ENCODE assay signal across 18 cellular contexts in the genomic region with DNA sequence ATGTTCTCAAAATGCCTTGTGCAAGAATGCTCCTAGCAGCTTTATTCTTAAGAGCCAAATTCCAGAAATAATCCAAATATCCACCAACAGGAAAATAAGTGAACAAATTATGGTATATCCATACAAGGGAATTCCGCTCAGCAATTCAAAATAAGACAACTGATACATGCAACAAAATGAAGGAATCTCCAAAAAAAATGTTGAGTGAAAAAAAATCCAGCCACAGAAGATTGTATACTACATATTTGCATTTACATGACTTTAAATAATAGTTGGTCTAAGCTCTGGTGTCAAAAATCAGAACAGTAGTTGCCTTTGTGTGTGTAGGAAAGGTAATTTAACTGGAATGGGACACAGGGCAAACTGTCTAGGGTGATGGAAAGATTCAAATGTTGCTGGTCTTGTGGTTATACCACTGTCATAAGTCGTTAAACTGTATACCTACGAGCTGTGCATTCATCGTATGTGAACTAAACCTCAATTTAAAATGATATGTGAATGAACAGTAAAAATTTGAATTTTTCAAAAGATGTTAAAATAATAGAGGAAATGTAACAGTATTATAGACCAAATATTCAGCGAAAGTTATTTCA. TPM values are rescaled to one million over a fixed set of nuclear protein-coding genes. Genes with fewer than 3 reads are reported as not detected.
DNase-seq lines count a peak whose midpoint lies in the region; ATAC-seq lines count a peak whose summit lies in the region.
"Had no signal": no experiment of that assay in that cellular context is flagged by ENCODE, and none has a peak within 500 bp of the region (broad histone marks: within the 10 kb centered on the region; RNA-seq: fewer than 3 reads in every experiment).

No MANE protein-coding gene starts in this region.

- H3K4me1 Mint-ChIP-seq in activated CD4-positive, alpha-beta T cell treated with anti-CD3 and anti-CD28 coated beads for 36 hours = peaks cover 52% of the 10 kb centered on the region
- peaks cover 56% of the 10 kb centered on the region for H3K4me1 Mint-ChIP-seq in activated T-helper 2 cell treated with anti-CD3 and anti-CD28 coated beads, Interferon-gamma antibody, Interleukin-2, Interleukin-4, amounts not matched to agents 10 μg/mL and 5 μg/mL and 100 μg/mL, durations not matched to agents 14 hours and 24 hours and 36 hours (ENCODE audit: low read depth)
- peaks cover 49 to 78% of the 10 kb centered on the region in 2 donors for H3K4me1 Mint-ChIP-seq in natural killer cell treated with Interleukin-12 subunit alpha and Interleukin-12 subunit beta and Interleukin-15 and Interleukin-18, amount 100 ng/mL, for 72 hours (ENCODE audit: low read depth in 2 of 2)

- H3K27ac ChIP-seq in Karpas-422 (ENCODE audit: low read length) = no peak overlapping the region
- H3K27ac ChIP-seq: 22Rv1 had no signal

- POLR2A ChIA-PET in activated CD4-positive, alpha-beta T cell treated with anti-CD3 and anti-CD28 coated beads for 36 hours (lab: Charles Lee) = interaction anchor here (0.6 to 8.2 kb wide), 7 partner anchors 13 to 1100 kb away, joined by 3 to 191 read pairs (median 10); a partner anchor contains a TSS

- CTCF ChIA-PET in activated CD4-positive, alpha-beta T cell treated with anti-CD3 and anti-CD28 coated beads for 36 hours (lab: Charles Lee) = interaction anchor here (0.7 to 22.1 kb wide), 6 partner anchors 8 to 54 kb away, joined by 3 to 804 read pairs (median 119); no protein-coding TSS in a partner anchor

- H3K4me1 ChIP-seq in Karpas-422 (ENCODE audit: low read length) = peaks cover 27% of the 10 kb centered on the region

- H3K9me3 Mint-ChIP-seq in activated CD4-positive, alpha-beta T cell treated with anti-CD3 and anti-CD28 coated beads for 36 hours (ENCODE audit: low read depth) = peaks cover under 1% of the 10 kb centered on the region
- H3K9me3 Mint-ChIP-seq in activated T-helper 2 cell treated with anti-CD3 and anti-CD28 coated beads, Interferon-gamma antibody, Interleukin-2, Interleukin-4, amounts not matched to agents 10 μg/mL and 5 μg/mL and 100 μg/mL, durations not matched to agents 14 hours and 24 hours and 36 hours = peaks cover 5% of the 10 kb centered on the region
- H3K9me3 Mint-ChIP-seq in natural killer cell treated with Interleukin-12 subunit alpha and Interleukin-12 subunit beta and Interleukin-15 and Interleukin-18, amount 100 ng/mL, for 72 hours = no peaks in the 10 kb centered on the region
- H3K9me3 Mint-ChIP-seq: CD14-positive monocyte, GM23338, nephron progenitor cell had no signal

- H3K27me3 Mint-ChIP-seq in activated CD4-positive, alpha-beta T cell treated with anti-CD3 and anti-CD28 coated beads for 36 hours = no peaks in the 10 kb centered on the region
- no peaks in the 10 kb centered on the region for H3K27me3 Mint-ChIP-seq in activated T-helper 2 cell treated with anti-CD3 and anti-CD28 coated beads, Interferon-gamma antibody, Interleukin-2, Interleukin-4, amounts not matched to agents 10 μg/mL and 5 μg/mL and 100 μg/mL, durations not matched to agents 14 hours and 24 hours and 36 hours (ENCODE audit: low read depth)
- H3K27me3 Mint-ChIP-seq in natural killer cell treated with Interleukin-12 subunit alpha and Interleukin-12 subunit beta and Interleukin-15 and Interleukin-18, amount 100 ng/mL, for 72 hours = no peaks in the 10 kb centered on the region

- H3K4me2 ChIP-seq in Karpas-422 (ENCODE audit: low read depth, low read length, poor library complexity, severe bottlenecking) = peak overlapping the region; percentile 56
- H3K4me2 ChIP-seq: GM23338 had no signal

- DNase-seq in activated CD4-positive, alpha-beta T cell treated with anti-CD3 and anti-CD28 coated beads for 36 hours = no peak
- no peak for DNase-seq in activated CD4-positive, alpha-beta T cell treated with anti-CD3 and anti-CD28 coated beads, Interleukin-2, amount 50 U/mL, for 4 hours
- DNase-seq in Karpas-422 = no peak
- no peak for DNase-seq in activated T-helper 2 cell treated with anti-CD3 and anti-CD28 coated beads, Interferon-gamma antibody, Interleukin-2, Interleukin-4, amounts not matched to agents 10 μg/mL and 5 μg/mL and 100 μg/mL, durations not matched to agents 14 hours and 24 hours and 36 hours (ENCODE audit: low spot score)
- DNase-seq in natural killer cell treated with Interleukin-12 subunit alpha and Interleukin-12 subunit beta and Interleukin-15 and Interleukin-18, amount 100 ng/mL, for 72 hours (ENCODE audit: low spot score) = no peak
- no peak for DNase-seq in GM19238 (ENCODE audit: insufficient read length, low spot score)
- no peak for DNase-seq in kidney tubule cell (ENCODE audit: low spot score)
- no peak for DNase-seq in stimulated activated CD4-positive, alpha-beta T cell treated with anti-CD3 and anti-CD28 coated beads, Interleukin-2, amount 100 ng/mL, for 48 hours
- DNase-seq: hippocampal formation; left lung; NCI-H1092 treated with DMSO at 0.1 percent for 48 hours; nephron progenitor cell; NK-92 treated with Interleukin-12 subunit alpha and Interleukin-12 subunit beta, amount 100 ng/mL, for 24 hours; SIG-M5 had no signal

- H3K4me3 Mint-ChIP-seq in activated CD4-positive, alpha-beta T cell treated with anti-CD3 and anti-CD28 coated beads for 36 hours = peak overlapping the region; percentile 99
- H3K4me3 Mint-ChIP-seq in activated T-helper 2 cell treated with anti-CD3 and anti-CD28 coated beads, Interferon-gamma antibody, Interleukin-2, Interleukin-4, amounts not matched to agents 10 μg/mL and 5 μg/mL and 100 μg/mL, durations not matched to agents 14 hours and 24 hours and 36 hours (ENCODE audit: low read depth) = peak overlapping the region; percentile 99
- peak overlapping the region; percentile 96 for H3K4me3 Mint-ChIP-seq in natural killer cell treated with Interleukin-12 subunit alpha and Interleukin-12 subunit beta and Interleukin-15 and Interleukin-18, amount 100 ng/mL, for 72 hours
- H3K4me3 Mint-ChIP-seq: GM23338, nephron progenitor cell had no signal

- H4K20me1 ChIP-seq in Karpas-422 (ENCODE audit: insufficient read depth, low read depth, low read length) = no peaks in the 10 kb centered on the region

- no peak for ATAC-seq in activated CD4-positive, alpha-beta T cell treated with anti-CD3 and anti-CD28 coated beads for 36 hours
- ATAC-seq in natural killer cell treated with Interleukin-12 subunit alpha and Interleukin-12 subunit beta and Interleukin-15 and Interleukin-18, amount 100 ng/mL, for 72 hours = no peak
- ATAC-seq: GM23338, left lung had no signal

- H3K4me3 ChIP-seq in Karpas-422 (ENCODE audit: low read length) = no peak overlapping the region
- H3K4me3 ChIP-seq: GM23338 had no signal

- intact Hi-C loops in activated CD4-positive, alpha-beta T cell treated with anti-CD3 and anti-CD28 coated beads for 36 hours (cut with DNase I, micrococcal nuclease) = loop anchor here in 1 of 2 experiments (5.0 kb wide), 1 partner anchor 1820 kb away; a partner anchor contains a TSS
- intact Hi-C loops in activated T-helper 2 cell treated with anti-CD3 and anti-CD28 coated beads, Interferon-gamma antibody, Interleukin-2, Interleukin-4, amounts not matched to agents 10 μg/mL and 5 μg/mL and 100 μg/mL, durations not matched to agents 14 hours and 24 hours and 36 hours (cut with micrococcal nuclease) = loop anchor here (1.0 kb wide), 1 partner anchor 7 kb away; no protein-coding TSS in a partner anchor

- no peaks in the 10 kb centered on the region for H3K9me2 ChIP-seq in Karpas-422 (replicated peaks; ENCODE audit: insufficient read depth, low read length)

- H3K9me3 ChIP-seq in Karpas-422 (ENCODE audit: low read length) = no peaks in the 10 kb centered on the region
- H3K9me3 ChIP-seq: left lung had no signal

- peak overlapping the region; percentile 100 for H3K27ac Mint-ChIP-seq in activated CD4-positive, alpha-beta T cell treated with anti-CD3 and anti-CD28 coated beads for 36 hours
- peak overlapping the region; percentile 90 for H3K27ac Mint-ChIP-seq in activated T-helper 2 cell treated with anti-CD3 and anti-CD28 coated beads, Interferon-gamma antibody, Interleukin-2, Interleukin-4, amounts not matched to agents 10 μg/mL and 5 μg/mL and 100 μg/mL, durations not matched to agents 14 hours and 24 hours and 36 hours
- H3K27ac Mint-ChIP-seq in natural killer cell treated with Interleukin-12 subunit alpha and Interleukin-12 subunit beta and Interleukin-15 and Interleukin-18, amount 100 ng/mL, for 72 hours = peak overlapping the region; percentile 91 to 96
- H3K27ac Mint-ChIP-seq: GM23338, nephron progenitor cell had no signal

- no peak overlapping the region for H3K9ac ChIP-seq in Karpas-422 (ENCODE audit: low read length)

- H3K36me3 Mint-ChIP-seq in activated CD4-positive, alpha-beta T cell treated with anti-CD3 and anti-CD28 coated beads for 36 hours (ENCODE audit: low read depth) = peaks cover 86% of the 10 kb centered on the region
- peaks cover 81% of the 10 kb centered on the region for H3K36me3 Mint-ChIP-seq in activated T-helper 2 cell treated with anti-CD3 and anti-CD28 coated beads, Interferon-gamma antibody, Interleukin-2, Interleukin-4, amounts not matched to agents 10 μg/mL and 5 μg/mL and 100 μg/mL, durations not matched to agents 14 hours and 24 hours and 36 hours (ENCODE audit: low read depth)
- H3K36me3 Mint-ChIP-seq in natural killer cell treated with Interleukin-12 subunit alpha and Interleukin-12 subunit beta and Interleukin-15 and Interleukin-18, amount 100 ng/mL, for 72 hours = peaks cover 61% of the 10 kb centered on the region

- H2AFZ ChIP-seq in Karpas-422 (ENCODE audit: low read length) = 0 out of 2 replicates have a peak overlapping the region, but pooled peaks have one; percentile 41

- no peaks in the 10 kb centered on the region for H3K79me2 ChIP-seq in Karpas-422 (ENCODE audit: low read length)

- no peaks in the 10 kb centered on the region for H3K36me3 ChIP-seq in Karpas-422 (ENCODE audit: insufficient read depth, low read length)

- peaks cover 4% of the 10 kb centered on the region; the same call in 1 of the 2 replicates for H3K27me3 ChIP-seq in Karpas-422 (ENCODE audit: low read length)
- H3K27me3 ChIP-seq: left lung had no signal

RNA-seq across cellular contexts. Expression of a gene that starts 3.2 kb away (rescaled TPM):
- total RNA-seq in activated CD4-positive, alpha-beta T cell treated with anti-CD3 and anti-CD28 coated beads for 36 hours = 100 to 1,000 TPM in 1 of 2 experiments, 10 to 100 TPM in 1; 97.9 to 127 TPM
- 0.22 and 0.34 TPM in 2 replicates for total RNA-seq in Karpas-422 (2014; rRNA removed; shearing (Covaris generic); ENCODE audit: low replicate concordance)
- total RNA-seq in activated T-helper 2 cell treated with anti-CD3 and anti-CD28 coated beads, Interferon-gamma antibody, Interleukin-2, Interleukin-4, amounts not matched to agents 10 μg/mL and 5 μg/mL and 100 μg/mL, durations not matched to agents 14 hours and 24 hours and 36 hours = 70.9 and 72.2 TPM in 2 replicates
- total RNA-seq in natural killer cell treated with Interleukin-12 subunit alpha and Interleukin-12 subunit beta and Interleukin-15 and Interleukin-18, amount 100 ng/mL, for 72 hours = 10 to 100 TPM; 53.6 to 55.6 TPM
- total RNA-seq: GM23338 had no signal

RNA-seq across cellular contexts. Expression of a gene that starts 24.6 kb away (rescaled TPM):
- 1 to 10 TPM; 3.1 to 3.8 TPM for total RNA-seq in activated CD4-positive, alpha-beta T cell treated with anti-CD3 and anti-CD28 coated beads for 36 hours
- 3.5 and 5.6 TPM in 2 replicates for total RNA-seq in Karpas-422 (2014; rRNA removed; shearing (Covaris generic); ENCODE audit: low replicate concordance)
- total RNA-seq in activated T-helper 2 cell treated with anti-CD3 and anti-CD28 coated beads, Interferon-gamma antibody, Interleukin-2, Interleukin-4, amounts not matched to agents 10 μg/mL and 5 μg/mL and 100 μg/mL, durations not matched to agents 14 hours and 24 hours and 36 hours = 16.8 and 17.2 TPM in 2 replicates
- 1 to 10 TPM; 1.3 to 2.8 TPM for total RNA-seq in natural killer cell treated with Interleukin-12 subunit alpha and Interleukin-12 subunit beta and Interleukin-15 and Interleukin-18, amount 100 ng/mL, for 72 hours
- total RNA-seq: GM23338, left lung, renal cortical epithelial cell had no signal

Comparison
In these comparisons a context has a peak if more than half of its experiments do, and no peak if none do; other contexts are left out.
1. RNA of a gene that starts 3.2 kb away (total RNA-seq): 97.9 to 127 TPM in activated CD4-positive, alpha-beta T cell treated with anti-CD3 and anti-CD28 coated beads for 36 hours, 70.9 to 72.2 TPM in activated T-helper 2 cell treated with anti-CD3 and anti-CD28 coated beads, Interferon-gamma antibody, Interleukin-2, Interleukin-4, amounts not matched to agents 10 μg/mL and 5 μg/mL and 100 μg/mL, durations not matched to agents 14 hours and 24 hours and 36 hours and 53.6 to 55.6 TPM in natural killer cell treated with Interleukin-12 subunit alpha and Interleukin-12 subunit beta and Interleukin-15 and Interleukin-18, amount 100 ng/mL, for 72 hours; 0.22 to 0.34 TPM in Karpas-422; every median in the first group is over 10 times any median in the second.
2. Peak in every context shown above with its lines, with median percentiles within 50 percentile points of each other: H3K27ac Mint-ChIP-seq and H3K4me3 Mint-ChIP-seq.